Comparison of ENCODE assay signal across 26 cellular contexts in the genomic region with DNA sequence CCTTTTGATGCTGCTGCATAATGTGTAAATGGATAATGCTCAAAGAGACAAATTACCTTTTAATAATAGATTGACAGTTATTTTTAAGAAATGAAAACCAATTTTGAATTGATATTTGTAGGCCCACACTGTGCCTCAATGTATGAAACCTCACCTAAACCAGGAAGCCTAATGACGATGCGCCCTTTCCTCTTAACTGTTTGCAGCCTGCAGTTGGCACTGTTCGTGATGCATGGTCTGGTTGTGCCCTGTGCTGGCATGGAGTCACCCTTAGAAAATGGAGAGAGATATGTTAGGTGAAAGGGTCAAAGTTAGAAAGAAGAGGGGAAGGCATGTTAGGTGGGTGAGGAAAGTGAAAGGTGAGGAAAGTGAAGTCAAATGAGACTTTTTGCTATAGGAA.
DNase-seq lines count a peak whose midpoint lies in the region; ATAC-seq and TF ChIP-seq lines count a peak whose summit lies in the region.
"Had no signal": no experiment of that assay in that cellular context is flagged by ENCODE, and none has a peak within 500 bp of the region (broad histone marks: within the 10 kb centered on the region; RNA-seq: fewer than 3 reads in every experiment).

No MANE protein-coding gene starts in this region.

- 79 to 88% methylated on average over 3 of the region's 3 CpGs for WGBS in esophagus squamous epithelium, 2 donors

- H3K27ac ChIP-seq in CD4-positive, alpha-beta memory T cell (ENCODE audit: low read depth, low read length), result peak overlapping the region; percentile 53
- no peak overlapping the region for H3K27ac ChIP-seq in naive thymus-derived CD4-positive, alpha-beta T cell (ENCODE audit: low read depth, low read length)
- no peak overlapping the region for H3K27ac ChIP-seq in esophagus squamous epithelium
- H3K27ac ChIP-seq: gastrocnemius medialis, tibial artery had no signal

- intact Hi-C loops in CD4-positive, alpha-beta memory T cell (cut with micrococcal nuclease), result loop anchor here (10.0 kb wide), 1 partner anchor 98 kb away; no protein-coding TSS in a partner anchor
- intact Hi-C loops in naive thymus-derived CD4-positive, alpha-beta T cell (cut with micrococcal nuclease), result loop anchor here in 1 of 2 donors (1.0 kb wide), 1 partner anchor 11 kb away; no protein-coding TSS in a partner anchor
- intact Hi-C loops in esophagus squamous epithelium (cut with DNase I), result no loop called here

- CTCF ChIA-PET in activated CD8-positive, alpha-beta memory T cell treated with anti-CD3 and anti-CD28 coated beads, Interleukin-2, amount 10 ng/mL, durations not matched to agents 7 days and 5 days (lab: Charles Lee), result no interaction called here
- CTCF ChIA-PET in CD4-positive, alpha-beta memory T cell (lab: Charles Lee; ENCODE audit: partially characterized antibody), result no interaction called here
- CTCF ChIA-PET in T-cell (lab: Charles Lee), result no interaction called here
- CTCF ChIA-PET in naive thymus-derived CD4-positive, alpha-beta T cell (lab: Charles Lee), result no interaction called here

- H3K9me3 Mint-ChIP-seq in activated CD8-positive, alpha-beta memory T cell treated with anti-CD3 and anti-CD28 coated beads, Interleukin-2, amount 10 ng/mL, durations not matched to agents 7 days and 5 days (ENCODE audit: low read depth), result no peaks in the 10 kb centered on the region
- H3K9me3 Mint-ChIP-seq in CD4-positive, alpha-beta memory T cell, result no peaks in the 10 kb centered on the region
- no peaks in the 10 kb centered on the region for H3K9me3 Mint-ChIP-seq in T-cell
- H3K9me3 Mint-ChIP-seq in naive thymus-derived CD4-positive, alpha-beta T cell, result peaks cover 0 to 2% (median 0%) of the 10 kb centered on the region in 11 donors
- H3K9me3 Mint-ChIP-seq: activated T-cell treated with anti-CD3 and anti-CD28 coated beads, Interleukin-2, amount 50 U/mL, for 4 hours; IgD-negative memory B cell; mesothelial cell of epicardium; WTC11 had no signal

- POLR2A ChIA-PET in CD4-positive, alpha-beta memory T cell (lab: Charles Lee; ENCODE audit: partially characterized antibody), result no interaction called here
- POLR2A ChIA-PET in T-cell (lab: Charles Lee), result no interaction called here
- POLR2A ChIA-PET in naive thymus-derived CD4-positive, alpha-beta T cell (lab: Charles Lee), result no interaction called here

- no peak for ATAC-seq in activated CD8-positive, alpha-beta memory T cell treated with anti-CD3 and anti-CD28 coated beads, Interleukin-2, amount 10 ng/mL, durations not matched to agents 7 days and 5 days
- ATAC-seq in T-cell (replicated peaks in 1 of 4), result peak in 1 of 4 experiments; percentile 45
- no peak for ATAC-seq in naive thymus-derived CD4-positive, alpha-beta T cell
- ATAC-seq: activated T-cell treated with anti-CD3 and anti-CD28 coated beads, Interleukin-2, amount 50 U/mL, for 4 hours; gastrocnemius medialis; HCT116; WTC11 had no signal

- no peak for TF ChIP-seq POLR2A in esophagus squamous epithelium (IDR thresholded peaks at IDR 0.05)

- H3K36me3 Mint-ChIP-seq in activated CD8-positive, alpha-beta memory T cell treated with anti-CD3 and anti-CD28 coated beads, Interleukin-2, amount 10 ng/mL, durations not matched to agents 7 days and 5 days, result peaks cover 1% of the 10 kb centered on the region
- H3K36me3 Mint-ChIP-seq in CD4-positive, alpha-beta memory T cell, result no peaks in the 10 kb centered on the region
- H3K36me3 Mint-ChIP-seq in T-cell, result no peaks in the 10 kb centered on the region
- peaks cover 0 to 5% (median 0%) of the 10 kb centered on the region in 5 donors for H3K36me3 Mint-ChIP-seq in naive thymus-derived CD4-positive, alpha-beta T cell
- H3K36me3 Mint-ChIP-seq: IgD-negative memory B cell, WTC11 had no signal

- no peaks in the 10 kb centered on the region for H3K36me3 ChIP-seq in CD4-positive, alpha-beta memory T cell (ENCODE audit: insufficient read depth, low read length)
- no peaks in the 10 kb centered on the region for H3K36me3 ChIP-seq in naive thymus-derived CD4-positive, alpha-beta T cell (ENCODE audit: control insufficient read depth in 2 of 3, insufficient read depth in 3 of 3, low read length in 3 of 3)
- no peaks in the 10 kb centered on the region for H3K36me3 ChIP-seq in esophagus squamous epithelium
- H3K36me3 ChIP-seq: BE2C, gastrocnemius medialis, tibial artery had no signal

- H3K4me1 Mint-ChIP-seq in activated CD8-positive, alpha-beta memory T cell treated with anti-CD3 and anti-CD28 coated beads, Interleukin-2, amount 10 ng/mL, durations not matched to agents 7 days and 5 days, result peaks cover 29% of the 10 kb centered on the region
- peaks cover 33 to 63% (median 36%) of the 10 kb centered on the region in 4 donors for H3K4me1 Mint-ChIP-seq in CD4-positive, alpha-beta memory T cell
- H3K4me1 Mint-ChIP-seq in T-cell, result peaks cover 0 to 28% (median 20%) of the 10 kb centered on the region in 3 donors
- peaks cover 0 to 47% (median 27%) of the 10 kb centered on the region in 7 donors for H3K4me1 Mint-ChIP-seq in naive thymus-derived CD4-positive, alpha-beta T cell

- no peak overlapping the region for H3K4me3 ChIP-seq in CD4-positive, alpha-beta memory T cell (ENCODE audit: low read length in 2 of 2)
- H3K4me3 ChIP-seq in naive thymus-derived CD4-positive, alpha-beta T cell (ENCODE audit: low read length), result no peak overlapping the region
- no peak overlapping the region for H3K4me3 ChIP-seq in esophagus squamous epithelium
- H3K4me3 ChIP-seq: gastrocnemius medialis, tibial artery had no signal

- DNase-seq in activated CD8-positive, alpha-beta memory T cell treated with anti-CD3 and anti-CD28 coated beads, Interleukin-2, amount 10 ng/mL, durations not matched to agents 7 days and 5 days, result no peak
- no peak for DNase-seq in activated CD8-positive, alpha-beta memory T cell treated with anti-CD3 and anti-CD28 coated beads for 24 hours
- peak in 2 of 5 donors; percentile 4 to 28 for DNase-seq in CD4-positive, alpha-beta memory T cell
- DNase-seq in T-cell (peak in 1 of 34 experiments; percentile 9), MV-4-11 (lab: John Stamatoyannopoulos, UW) (no peak), esophagus squamous epithelium (lab: John Stamatoyannopoulos, UW) (no peak)
- no peak for DNase-seq in naive thymus-derived CD4-positive, alpha-beta T cell
- DNase-seq: activated naive CD4-positive, alpha-beta T cell treated with Interleukin-2 at 50 U/mL for 16 hours; activated T-cell treated with anti-CD3 and anti-CD28 coated beads, Interleukin-2, amount 50 U/mL, for 4 hours; amniotic stem cell; BE2C; COR-L47; gastrocnemius medialis; GDM1; kidney; NCI-H1694; NCI-H446; NCI-H748 treated with DMSO at 0.1 percent for 48 hours; nucleus accumbens; SIG-M5; stimulated activated CD4-positive, alpha-beta T cell treated with anti-CD3 and anti-CD28 coated beads, Interleukin-4, amount 100 ng/mL, for 24 hours; tibial artery had no signal

- TF ChIP-seq CTCF in esophagus squamous epithelium (IDR thresholded peaks at IDR 0.05), result no peak

- no peaks in the 10 kb centered on the region for H3K27me3 ChIP-seq in CD4-positive, alpha-beta memory T cell (ENCODE audit: insufficient read depth, low read length)
- no peaks in the 10 kb centered on the region for H3K27me3 ChIP-seq in naive thymus-derived CD4-positive, alpha-beta T cell (ENCODE audit: control insufficient read depth in 2 of 2, insufficient read depth in 2 of 2, low read length in 2 of 2)
- no peaks in the 10 kb centered on the region for H3K27me3 ChIP-seq in esophagus squamous epithelium
- H3K27me3 ChIP-seq: BE2C, gastrocnemius medialis, tibial artery had no signal

- no peaks in the 10 kb centered on the region for H3K9me3 ChIP-seq in CD4-positive, alpha-beta memory T cell (ENCODE audit: control insufficient read depth in 1 of 2, low read length in 2 of 2)
- H3K9me3 ChIP-seq in naive thymus-derived CD4-positive, alpha-beta T cell (ENCODE audit: control insufficient read depth in 2 of 3, low read length in 3 of 3), result no peaks in the 10 kb centered on the region
- H3K9me3 ChIP-seq in esophagus squamous epithelium, result no peaks in the 10 kb centered on the region
- H3K9me3 ChIP-seq: BE2C, gastrocnemius medialis, tibial artery had no signal

- no peaks in the 10 kb centered on the region for H3K27me3 Mint-ChIP-seq in activated CD8-positive, alpha-beta memory T cell treated with anti-CD3 and anti-CD28 coated beads, Interleukin-2, amount 10 ng/mL, durations not matched to agents 7 days and 5 days
- no peaks in the 10 kb centered on the region for H3K27me3 Mint-ChIP-seq in CD4-positive, alpha-beta memory T cell
- H3K27me3 Mint-ChIP-seq in T-cell, result no peaks in the 10 kb centered on the region
- H3K27me3 Mint-ChIP-seq in naive thymus-derived CD4-positive, alpha-beta T cell, result no peaks in the 10 kb centered on the region
- H3K27me3 Mint-ChIP-seq: IgD-negative memory B cell had no signal

- H3K27ac Mint-ChIP-seq in activated CD8-positive, alpha-beta memory T cell treated with anti-CD3 and anti-CD28 coated beads, Interleukin-2, amount 10 ng/mL, durations not matched to agents 7 days and 5 days, result peak overlapping the region; percentile 74
- peak overlapping the region; percentile 53 to 98 (median 94) for H3K27ac Mint-ChIP-seq in CD4-positive, alpha-beta memory T cell
- H3K27ac Mint-ChIP-seq in T-cell, result peak overlapping the region; percentile 88
- H3K27ac Mint-ChIP-seq in naive thymus-derived CD4-positive, alpha-beta T cell, result peak overlapping the region in 8 of 9 donors; percentile 25 to 89 (median 76)
- H3K27ac Mint-ChIP-seq: IgD-negative memory B cell, mesothelial cell of epicardium, WTC11 had no signal

- H3K4me1 ChIP-seq in CD4-positive, alpha-beta memory T cell (ENCODE audit: insufficient read depth, low read length), result peaks cover 33% of the 10 kb centered on the region
- no peaks in the 10 kb centered on the region for H3K4me1 ChIP-seq in naive thymus-derived CD4-positive, alpha-beta T cell (ENCODE audit: control insufficient read depth in 2 of 2, insufficient read depth in 2 of 2, low read length in 2 of 2)
- peaks cover 0 to 9% (median 0%) of the 10 kb centered on the region in 3 donors for H3K4me1 ChIP-seq in esophagus squamous epithelium
- H3K4me1 ChIP-seq: BE2C had no signal

- no peak overlapping the region for H3K4me3 Mint-ChIP-seq in activated CD8-positive, alpha-beta memory T cell treated with anti-CD3 and anti-CD28 coated beads, Interleukin-2, amount 10 ng/mL, durations not matched to agents 7 days and 5 days
- peak overlapping the region; percentile 72 to 94 (median 84) for H3K4me3 Mint-ChIP-seq in CD4-positive, alpha-beta memory T cell
- peak overlapping the region in 2 of 3 donors; percentile 37 to 69 for H3K4me3 Mint-ChIP-seq in T-cell
- H3K4me3 Mint-ChIP-seq in naive thymus-derived CD4-positive, alpha-beta T cell, result peak overlapping the region in 9 of 10 donors; percentile 31 to 82 (median 77)
- H3K4me3 Mint-ChIP-seq: activated T-cell treated with anti-CD3 and anti-CD28 coated beads, Interleukin-2, amount 50 U/mL, for 4 hours; mesothelial cell of epicardium; WTC11 had no signal
